Comparison of ENCODE assay signal across 11 cellular contexts in the genomic region with DNA sequence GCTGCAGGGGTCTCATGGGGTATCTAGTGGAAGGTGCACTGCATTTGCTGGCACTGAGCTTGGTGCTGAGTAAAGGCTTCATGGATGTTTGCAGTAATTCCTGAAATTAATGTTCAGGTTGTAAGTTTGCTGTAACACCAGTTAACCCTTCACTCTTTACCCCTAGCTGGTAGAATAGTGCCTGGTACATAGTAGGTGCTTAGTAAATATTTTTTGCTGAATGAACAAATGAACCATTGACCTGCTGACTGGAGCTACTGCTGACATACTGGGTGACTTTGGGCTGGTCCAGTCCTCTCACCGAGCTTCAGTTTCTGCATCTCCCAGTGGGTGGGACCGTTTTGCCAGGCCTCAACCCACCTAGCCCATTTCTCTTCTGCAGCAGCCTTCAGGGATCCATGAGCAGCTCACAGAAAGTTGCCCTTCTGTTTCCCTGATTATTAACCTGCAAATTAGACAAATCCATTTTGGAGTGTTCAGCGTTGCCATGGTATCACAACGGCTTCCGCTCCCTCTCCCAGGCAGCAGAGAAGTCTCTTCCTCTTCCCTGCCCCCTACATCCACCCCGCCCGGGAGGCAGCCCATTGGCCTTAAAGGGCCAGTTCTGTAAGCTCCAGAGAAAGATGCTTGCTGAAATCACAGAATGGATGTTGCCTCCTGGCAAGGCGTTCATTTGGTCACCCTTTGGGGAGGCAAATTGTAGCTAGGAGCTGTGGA. TPM values are rescaled to one million over a fixed set of nuclear protein-coding genes. Genes with fewer than 3 reads are reported as not detected.
DNase-seq lines count a peak whose midpoint lies in the region; ATAC-seq and TF ChIP-seq lines count a peak whose summit lies in the region.
"Had no signal": no experiment of that assay in that cellular context is flagged by ENCODE, and none has a peak within 500 bp of the region (broad histone marks: within the 10 kb centered on the region; RNA-seq: fewer than 3 reads in every experiment).

No MANE protein-coding gene starts in this region.

- no peaks in the 10 kb centered on the region for H3K4me1 Mint-ChIP-seq in T-helper 17 cell

- H3K36me3 Mint-ChIP-seq in T-helper 17 cell (ENCODE audit: low read depth) = no peaks in the 10 kb centered on the region

- TF ChIP-seq CTCF in spleen (IDR thresholded peaks at IDR 0.05 in 8 of 11, conservative IDR thresholded peaks at IDR 0.05 in 3 of 11) = no peak

- H3K4me3 Mint-ChIP-seq in T-helper 17 cell = no peak overlapping the region
- H3K4me3 Mint-ChIP-seq: activated B cell treated with CpG ODN at 0.5 μM for 24 hours had no signal

- ATAC-seq in T-helper 17 cell = no peak

- no peaks in the 10 kb centered on the region for H3K27me3 ChIP-seq in spleen (replicated peaks in 1 of 7)

- no peak for TF ChIP-seq POLR2A in spleen (IDR thresholded peaks at IDR 0.05)

- peaks cover 0 to 12% (median 4%) of the 10 kb centered on the region in 8 donors for H3K9me3 ChIP-seq in spleen
- no peaks in the 10 kb centered on the region for H3K9me3 ChIP-seq in T-helper 17 cell (ENCODE audit: control insufficient read depth, low read length, poor library complexity, severe bottlenecking)

- peak overlapping the region in 1 of 8 donors; percentile 17 for H3K4me3 ChIP-seq in spleen

- H3K36me3 ChIP-seq in spleen = no peaks in the 10 kb centered on the region

- WGBS in spleen, 5 donors = 9 to 34% (median 15%) methylated on average over 8 of the region's 8 CpGs

- peak; percentile 21 for DNase-seq in NCI-H2196 (lab: John Stamatoyannopoulos, UW; ENCODE audit: unreplicated experiment)
- no peak for DNase-seq in NCI-H2196 treated with DMSO at 0.1 percent for 48 hours (lab: John Stamatoyannopoulos, UW; ENCODE audit: unreplicated experiment)
- DNase-seq in NCI-H748 treated with DMSO at 0.1 percent for 48 hours (lab: John Stamatoyannopoulos, UW) = peak; percentile 31
- DNase-seq in head of caudate nucleus = peak in 40 of 42 donors; percentile 25 to 80 (median 58)
- DNase-seq in spleen = peak; percentile 86
- no peak for DNase-seq in HCEC 1CT
- no peak for DNase-seq in T-helper 17 cell
- no peak for DNase-seq in C1 segment of cervical spinal cord (lab: John Stamatoyannopoulos, UW)
- DNase-seq: activated B cell treated with CpG ODN at 0.5 μM for 24 hours, naive B cell, NCI-H1930 had no signal

- intact Hi-C loops in head of caudate nucleus (cut with DNase I) (no loop called here), spleen (cut with DNase I; ENCODE audit: low total_unique reads) (no loop called here)

- peaks cover 5% of the 10 kb centered on the region for H3K27me3 Mint-ChIP-seq in T-helper 17 cell
- H3K27me3 Mint-ChIP-seq: activated B cell treated with CpG ODN at 0.5 μM for 24 hours had no signal

- H3K27ac Mint-ChIP-seq in T-helper 17 cell = no peak overlapping the region
- H3K27ac Mint-ChIP-seq: activated B cell treated with CpG ODN at 0.5 μM for 24 hours had no signal

- H3K27ac ChIP-seq in spleen = peak overlapping the region in 1 of 8 donors; percentile 37

- peaks cover 3 to 16% (median 12%) of the 10 kb centered on the region in 6 donors for H3K4me1 ChIP-seq in spleen

RNA-seq across cellular contexts. Expression of a gene that starts 47.5 kb away (rescaled TPM):
- total RNA-seq in spleen = 10 to 100 TPM; 28.1 to 40.5 (median 32.1) TPM
- polyA plus RNA-seq in spleen = 10 to 100 TPM; 28.5 to 35.9 (median 28.5) TPM
- 10 to 100 TPM; 21.8 TPM for total RNA-seq in T-helper 17 cell

Comparison
In these comparisons a context has a peak if more than half of its experiments do, and no peak if none do; other contexts are left out.
1. DNase-seq: peak in NCI-H2196 (single experiment), NCI-H748 treated with DMSO at 0.1 percent for 48 hours (single experiment), head of caudate nucleus (40 of 42) and spleen (single experiment); none in NCI-H2196 treated with DMSO at 0.1 percent for 48 hours (single experiment), HCEC 1CT (single experiment), T-helper 17 cell (0 of 3) and C1 segment of cervical spinal cord (0 of 14).